2 cellular contexts compared by ENCODE assay signal in the genomic region with DNA sequence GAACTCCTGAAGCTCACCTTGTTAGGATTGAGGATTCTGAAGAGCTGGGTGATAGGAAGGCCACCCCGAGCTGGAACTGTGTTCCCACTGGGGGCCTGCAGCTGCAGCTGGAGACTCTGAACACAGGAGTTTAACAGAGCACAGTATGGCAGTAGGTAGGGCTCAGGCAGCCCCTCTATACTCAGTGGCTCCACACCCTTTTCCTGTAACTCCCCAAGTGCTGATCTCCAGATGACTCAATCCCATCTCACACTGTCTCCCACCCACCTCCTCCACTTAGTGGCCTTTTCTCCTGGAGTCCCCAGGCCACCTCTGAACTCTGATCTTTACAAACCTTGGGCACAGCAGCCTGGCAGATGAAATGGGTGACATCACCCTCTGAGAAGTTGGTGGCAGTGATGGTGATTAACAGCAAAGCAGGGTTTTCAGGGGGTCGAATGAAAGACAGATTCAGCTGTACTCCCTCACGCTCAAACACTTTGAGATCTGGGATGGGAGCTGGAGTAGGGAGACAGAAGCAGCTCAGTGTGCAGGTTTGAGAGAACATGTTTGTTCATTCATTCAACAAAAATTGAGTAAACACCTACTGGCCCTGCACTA.
TF ChIP-seq lines count a peak whose summit lies in the region.

No MANE protein-coding gene starts in this region.

TF ChIP-seq in GM23338, 12 proteins besides CTCF, POLR2A, EP300 and RAD21:
- TF ChIP-seq EZH2phosphoT487 (IDR thresholded peaks at IDR 0.05; ENCODE audit: unreplicated experiment) = no peak
- no peak for TF ChIP-seq NANOG (IDR thresholded peaks at IDR 0.05; ENCODE audit: borderline replicate concordance)

TF ChIP-seq in neural cell, 6 proteins besides CTCF, POLR2A, EP300 and RAD21:
- no peak for TF ChIP-seq REST (IDR thresholded peaks at IDR 0.05; ENCODE audit: borderline replicate concordance)
- TF ChIP-seq POLR2AphosphoS5 (IDR thresholded peaks at IDR 0.05) = no peak
- TF ChIP-seq SMC3 (conservative IDR thresholded peaks at IDR 0.05; ENCODE audit: poor library complexity) = no peak
- TF ChIP-seq MXI1 (conservative IDR thresholded peaks at IDR 0.05; ENCODE audit: poor library complexity, severe bottlenecking) = no peak
